1 cellular context compared by ENCODE assay signal in the genomic region with DNA sequence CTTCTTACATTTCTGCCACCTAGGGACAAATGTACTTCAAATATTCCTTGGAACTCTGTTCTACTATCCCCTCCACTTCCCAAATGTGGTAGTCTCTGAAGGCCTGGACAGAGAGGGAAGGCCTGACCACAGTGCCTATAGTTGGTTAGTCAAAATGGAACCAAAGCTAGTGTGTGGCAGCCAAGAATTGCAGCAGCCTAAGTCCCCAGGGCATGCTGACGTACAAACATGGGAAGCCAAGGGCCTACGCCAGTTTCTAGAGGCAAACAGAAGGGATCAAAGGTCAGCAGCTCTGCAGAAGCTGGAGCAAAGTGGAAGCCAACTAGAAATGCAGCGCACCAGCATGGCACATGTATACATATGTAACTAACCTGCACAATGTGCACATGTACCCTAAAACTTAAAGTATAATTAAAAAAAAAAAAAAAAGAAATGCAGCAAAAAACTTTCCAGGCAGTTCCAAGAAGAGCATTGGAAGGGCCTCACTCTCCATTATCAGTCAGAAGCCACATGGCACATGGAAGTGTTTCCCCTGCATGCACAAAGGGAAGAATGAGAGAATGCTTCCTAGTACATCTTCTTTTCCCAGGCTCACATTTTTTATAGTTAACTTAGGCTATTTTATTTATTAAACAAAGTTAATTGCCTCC.
TF ChIP-seq lines count a peak whose summit lies in the region.

No MANE protein-coding gene starts in this region.

TF ChIP-seq in IMR-90, 13 proteins besides CTCF, POLR2A, EP300 and RAD21 (continued from another document):
- no peak for TF ChIP-seq BHLHE40 (IDR thresholded peaks at IDR 0.05; ENCODE audit: low read depth, low read length)
- TF ChIP-seq CEBPB (IDR thresholded peaks at IDR 0.05; ENCODE audit: low read depth, low read length) = no peak
- no peak for TF ChIP-seq SMC3 (IDR thresholded peaks at IDR 0.05; ENCODE audit: low read depth, low read length)
- TF ChIP-seq MXI1 (IDR thresholded peaks at IDR 0.05; ENCODE audit: borderline replicate concordance, low read depth, low read length) = no peak
